ENCODE assay signal across 20 cellular contexts in the genomic region with DNA sequence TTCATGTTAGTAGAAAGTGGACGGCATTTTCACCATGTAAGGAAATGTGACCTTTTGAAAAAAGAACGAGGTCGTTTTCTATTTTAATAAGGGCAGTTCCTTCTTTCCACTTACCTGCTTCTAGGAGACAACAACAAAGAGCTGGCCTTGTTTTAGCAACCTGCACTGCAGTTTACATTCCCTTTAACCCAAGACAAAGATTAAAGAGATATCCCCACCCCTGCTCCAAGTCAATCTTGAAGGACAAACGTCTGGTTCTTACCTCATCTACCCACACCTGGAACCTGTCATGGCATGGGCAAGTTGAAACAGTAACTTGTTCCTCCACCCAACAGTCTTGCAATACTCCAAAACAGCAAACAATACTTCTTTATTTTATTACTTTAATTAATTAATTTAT. TPM values are rescaled to one million over a fixed set of nuclear protein-coding genes. Genes with fewer than 3 reads are reported as not detected.
DNase-seq lines count a peak whose midpoint lies in the region; ATAC-seq, FAIRE-seq and TF ChIP-seq lines count a peak whose summit lies in the region.
"Had no signal": no experiment of that assay in that cellular context is flagged by ENCODE, and none has a peak within 500 bp of the region (broad histone marks: within the 10 kb centered on the region; RNA-seq: fewer than 3 reads in every experiment).

No MANE protein-coding gene starts in this region.

- DNase-seq in HPDE6-E6E7 (ENCODE audit: extremely low spot score): peak; percentile 77
- peak; percentile 19 to 85 for DNase-seq in T47D (ENCODE audit: low read depth in 1 of 2, low spot score in 1 of 2)
- DNase-seq in hepatocyte (ENCODE audit: low spot score): peak; percentile 31
- peak; percentile 28 for DNase-seq in renal cortical epithelial cell (ENCODE audit: low read depth)
- no peak for DNase-seq in SKM-1 (lab: John Stamatoyannopoulos, UW; ENCODE audit: unreplicated experiment)
- no peak for DNase-seq in HTR-8/SVneo (ENCODE audit: insufficient read length, low spot score)
- no peak for DNase-seq in tibial nerve (ENCODE audit: low spot score in 2 of 2)
- DNase-seq in omental fat pad (ENCODE audit: low spot score): no peak
- DNase-seq: activated CD4-positive, alpha-beta T cell treated with anti-CD3 and anti-CD28 coated beads for 36 hours; activated gamma-delta T cell; H9; MM.1S; NCI-H1417 treated with DMSO at 0.1 percent for 48 hours; NCI-H2081 treated with DMSO at 0.1 percent for 48 hours; NCI-H446; NCI-H774; stomach; upper lobe of left lung had no signal

- no peaks in the 10 kb centered on the region for H3K36me3 ChIP-seq in hepatocyte (replicated peaks; ENCODE audit: insufficient read depth, low read depth)
- peaks cover 0 to 9% (median 1%) of the 10 kb centered on the region in 3 donors for H3K36me3 ChIP-seq in tibial nerve

- no peak for TF ChIP-seq POLR2A in tibial nerve (IDR thresholded peaks at IDR 0.05)

- no peak overlapping the region for H2AFZ ChIP-seq in hepatocyte

- H3K4me1 ChIP-seq in hepatocyte (ENCODE audit: insufficient read depth): peaks cover 6% of the 10 kb centered on the region
- peaks cover 0 to 7% (median 3%) of the 10 kb centered on the region in 4 donors for H3K4me1 ChIP-seq in tibial nerve

- TF ChIP-seq EP300 in tibial nerve (IDR thresholded peaks at IDR 0.05): no peak

- ATAC-seq in omental fat pad (ENCODE audit: low FRiP score): no peak
- ATAC-seq: activated CD4-positive, alpha-beta T cell treated with anti-CD3 and anti-CD28 coated beads for 36 hours had no signal

- H3K9me3 ChIP-seq in hepatocyte (ENCODE audit: low read depth) (no peaks in the 10 kb centered on the region), tibial nerve (no peaks in the 10 kb centered on the region)
- H3K9me3 ChIP-seq: stomach, upper lobe of left lung had no signal

- no peaks in the 10 kb centered on the region for H3K79me2 ChIP-seq in hepatocyte

- H3K27me3 ChIP-seq in hepatocyte (no peaks in the 10 kb centered on the region), tibial nerve (no peaks in the 10 kb centered on the region)
- H3K27me3 ChIP-seq: stomach, upper lobe of left lung had no signal

- H3K4me2 ChIP-seq in hepatocyte: no peak overlapping the region

- FAIRE-seq in HTR-8/SVneo (lab: Jason Lieb, UNC): no peak
- FAIRE-seq: endothelial cell of umbilical vein had no signal

- 63% methylated on average over 4 of the region's 4 CpGs for WGBS in hepatocyte (ENCODE audit: low lambda C conversion rate, missing lambda C conversion rate)
- 80 to 85% methylated on average over 4 of the region's 4 CpGs for WGBS in tibial nerve, 2 donors

- no peak for TF ChIP-seq CTCF in hepatocyte (IDR thresholded peaks at IDR 0.05; ENCODE audit: poor library complexity)
- TF ChIP-seq CTCF in tibial nerve (IDR thresholded peaks at IDR 0.05): no peak
- no peak for TF ChIP-seq CTCF in omental fat pad (IDR thresholded peaks at IDR 0.05)

- peak overlapping the region; percentile 77 for H3K27ac ChIP-seq in hepatocyte
- no peak overlapping the region for H3K27ac ChIP-seq in tibial nerve
- H3K27ac ChIP-seq: stomach, upper lobe of left lung had no signal

- H3K4me3 ChIP-seq in hepatocyte (no peak overlapping the region), tibial nerve (no peak overlapping the region)
- H3K4me3 ChIP-seq: lung, stomach, upper lobe of left lung had no signal

- no peaks in the 10 kb centered on the region for H3K9me2 ChIP-seq in hepatocyte (replicated peaks; ENCODE audit: insufficient read depth)

- in situ Hi-C loops in T47D (cut with HindIII; ENCODE audit: low pct_unique_long_range_greater_than_20kb, low sequenced_read_pairs): no loop called here

- H4K20me1 ChIP-seq in hepatocyte (ENCODE audit: insufficient read depth, poor library complexity, severe bottlenecking): no peaks in the 10 kb centered on the region

RNA-seq across cellular contexts. Expression of a gene that starts 32.7 kb away (rescaled TPM):
- 20.2 and 24.5 TPM in 2 replicates for total RNA-seq in hepatocyte
- 12.2 and 13.5 TPM in 2 replicates for polyA plus RNA-seq in hepatocyte
- 16.5 and 27.2 TPM in 2 replicates for total RNA-seq in renal cortical epithelial cell
- 10 to 100 TPM; 22.2 to 32.6 (median 27.4) TPM for total RNA-seq in tibial nerve
- total RNA-seq in omental fat pad: 10 to 100 TPM; 15.4 to 38.5 (median 22.9) TPM

RNA-seq across cellular contexts. Expression of a gene that starts 45.5 kb away (rescaled TPM):
- 45.2 and 51.5 TPM in 2 replicates for total RNA-seq in hepatocyte
- 36.9 and 38.0 TPM in 2 replicates for polyA plus RNA-seq in hepatocyte
- 38.6 and 76.7 TPM in 2 replicates for total RNA-seq in renal cortical epithelial cell
- 100 to 1,000 TPM in 1 of 4 donors, 10 to 100 TPM in 3; 89.2 to 105 (median 90.9) TPM for total RNA-seq in tibial nerve
- 100 to 1,000 TPM in 1 of 4 donors, 10 to 100 TPM in 3; 72.8 to 189 (median 91.7) TPM for total RNA-seq in omental fat pad

RNA-seq across cellular contexts. Expression of a gene that starts 58.8 kb away (rescaled TPM):
- 67.3 and 90.9 TPM in 2 replicates for total RNA-seq in hepatocyte
- polyA plus RNA-seq in hepatocyte: 53.6 and 73.8 TPM in 2 replicates
- total RNA-seq in renal cortical epithelial cell: 30.4 and 66.5 TPM in 2 replicates
- 100 to 1,000 TPM in 1 of 4 donors, 10 to 100 TPM in 3; 66.6 to 128 (median 80.7) TPM for total RNA-seq in tibial nerve
- total RNA-seq in omental fat pad: 100 to 1,000 TPM in 2 of 4 donors, 10 to 100 TPM in 2; 59.4 to 126 (median 100.0) TPM

RNA-seq across cellular contexts. Expression of a gene that starts 59.1 kb away (rescaled TPM):
- 18.1 and 25.9 TPM in 2 replicates for total RNA-seq in hepatocyte
- polyA plus RNA-seq in hepatocyte: 5.8 and 17.0 TPM in 2 replicates
- 11.8 and 26.2 TPM in 2 replicates for total RNA-seq in renal cortical epithelial cell
- 10 to 100 TPM; 14.2 to 27.8 (median 19.7) TPM for total RNA-seq in tibial nerve
- total RNA-seq in omental fat pad: 10 to 100 TPM in 3 of 4 donors, 1 to 10 TPM in 1; 7.4 to 24.4 (median 11.9) TPM

Comparison
In these comparisons a context has a peak if more than half of its experiments do, and no peak if none do; other contexts are left out.
1. DNase-seq: peak in HPDE6-E6E7 (single experiment), T47D (2 of 2), hepatocyte (single experiment) and renal cortical epithelial cell (single experiment); none in SKM-1 (single experiment), HTR-8/SVneo (single experiment), tibial nerve (0 of 2) and omental fat pad (single experiment).